In the genomic region with DNA sequence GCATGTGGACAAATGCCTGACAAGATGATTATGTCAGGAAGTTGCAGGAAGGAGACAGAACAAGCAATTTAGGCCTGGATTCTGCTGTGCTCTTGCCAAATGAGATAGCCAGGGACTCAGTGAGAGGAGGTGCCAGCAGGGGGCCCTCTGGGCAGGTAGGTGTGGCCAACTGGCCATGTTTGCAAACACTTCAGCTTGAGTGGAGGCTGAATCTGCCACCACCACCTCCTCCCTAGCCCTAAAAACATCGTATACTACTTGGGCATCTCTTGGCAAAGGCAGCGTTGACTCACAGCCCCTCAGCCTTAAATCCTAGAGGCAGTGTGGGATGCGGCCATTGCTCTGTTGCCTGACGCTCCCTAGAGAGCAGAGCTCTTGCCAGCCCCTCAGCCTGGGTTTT, we compare ENCODE assay signal across 10 cellular contexts.
A peak's percentile ranks its signal among the peaks of the same experiment; 100 is the strongest.
DNase-seq lines count a peak whose midpoint lies in the region; ATAC-seq and TF ChIP-seq lines count a peak whose summit lies in the region.
"Had no signal": no experiment of that assay in that cellular context is flagged by ENCODE, and none has a peak within 500 bp of the region (broad histone marks: within the 10 kb centered on the region; RNA-seq: fewer than 3 reads in every experiment).

No MANE protein-coding gene starts in this region.

- ATAC-seq in DND-41 (ENCODE audit: insufficient read depth, low read depth) (no peak), HG03039 (IDR thresholded peaks at IDR 0.05; ENCODE audit: unreplicated experiment) (no peak)
- no peak for ATAC-seq in activated T-helper 17 cell treated with anti-CD3 and anti-CD28 coated beads, Interleukin-2, amount 50 U/mL, for 72 hours (replicated peaks)

- H3K27me3 Mint-ChIP-seq in activated T-cell treated with anti-CD3 and anti-CD28 coated beads, Interleukin-2, amount 50 U/mL, for 24 hours = no peaks in the 10 kb centered on the region
- H3K27me3 Mint-ChIP-seq in activated T-helper 17 cell treated with anti-CD3 and anti-CD28 coated beads, Interleukin-2, amount 50 U/mL, for 72 hours = no peaks in the 10 kb centered on the region
- H3K27me3 Mint-ChIP-seq: activated naive CD8-positive, alpha-beta T cell had no signal

- TF ChIP-seq CTCF in DND-41 (IDR thresholded peaks at IDR 0.05; ENCODE audit: borderline replicate concordance, extremely low read depth, low read length, poor library complexity, severe bottlenecking) (peak; percentile 29), SK-N-SH (IDR thresholded peaks at IDR 0.05) (peak; percentile 36), kidney epithelial cell (IDR thresholded peaks at IDR 0.05; ENCODE audit: insufficient read depth, low read length, poor library complexity, severe bottlenecking) (peak; percentile 8), prostate gland (IDR thresholded peaks at IDR 0.05) (no peak)

- no peak overlapping the region for H3K27ac Mint-ChIP-seq in activated T-cell treated with anti-CD3 and anti-CD28 coated beads, Interleukin-2, amount 50 U/mL, for 24 hours
- H3K27ac Mint-ChIP-seq in activated T-helper 17 cell treated with anti-CD3 and anti-CD28 coated beads, Interleukin-2, amount 50 U/mL, for 72 hours = no peak overlapping the region
- H3K27ac Mint-ChIP-seq: activated naive CD8-positive, alpha-beta T cell had no signal

- H3K79me2 ChIP-seq in DND-41 (ENCODE audit: insufficient read depth, low read length) = no peaks in the 10 kb centered on the region
- no peaks in the 10 kb centered on the region for H3K79me2 ChIP-seq in Karpas-422 (ENCODE audit: low read length)
- H3K79me2 ChIP-seq in SK-N-SH (ENCODE audit: insufficient read depth) = no peaks in the 10 kb centered on the region

- H2AFZ ChIP-seq in DND-41 (ENCODE audit: low read depth, low read length) (no peak overlapping the region), Karpas-422 (ENCODE audit: low read length) (no peak overlapping the region), SK-N-SH (ENCODE audit: low read depth) (no peak overlapping the region)

- no peak overlapping the region for H3K27ac ChIP-seq in DND-41 (ENCODE audit: low read length)
- no peak overlapping the region for H3K27ac ChIP-seq in Karpas-422 (ENCODE audit: low read length)
- H3K27ac ChIP-seq in SK-N-SH (ENCODE audit: low read depth in 2 of 2, low read length in 1 of 2) = no peak overlapping the region
- no peak overlapping the region for H3K27ac ChIP-seq in prostate gland
- H3K27ac ChIP-seq: neutrophil had no signal

- H3K9me2 ChIP-seq in Karpas-422 (replicated peaks; ENCODE audit: insufficient read depth, low read length) = no peaks in the 10 kb centered on the region
- no peaks in the 10 kb centered on the region for H3K9me2 ChIP-seq in SK-N-SH

- no peak for TF ChIP-seq POLR2A in prostate gland (IDR thresholded peaks at IDR 0.05)

- TF ChIP-seq EP300 in SK-N-SH (IDR thresholded peaks at IDR 0.05; ENCODE audit: borderline replicate concordance in 1 of 2, low read depth in 1 of 2, low read length in 1 of 2) = no peak

- H3K36me3 Mint-ChIP-seq in activated T-cell treated with anti-CD3 and anti-CD28 coated beads, Interleukin-2, amount 50 U/mL, for 24 hours (ENCODE audit: low read depth) = no peaks in the 10 kb centered on the region
- no peaks in the 10 kb centered on the region for H3K36me3 Mint-ChIP-seq in activated T-helper 17 cell treated with anti-CD3 and anti-CD28 coated beads, Interleukin-2, amount 50 U/mL, for 72 hours (ENCODE audit: low read depth)

- H3K9me3 ChIP-seq in DND-41 (ENCODE audit: insufficient read depth, low read length, severe bottlenecking) = no peaks in the 10 kb centered on the region
- H3K9me3 ChIP-seq in Karpas-422 (ENCODE audit: low read length) = no peaks in the 10 kb centered on the region
- H3K9me3 ChIP-seq in SK-N-SH = no peaks in the 10 kb centered on the region
- H3K9me3 ChIP-seq in prostate gland = no peaks in the 10 kb centered on the region
- H3K9me3 ChIP-seq: neutrophil had no signal

- H3K4me2 ChIP-seq in DND-41 (ENCODE audit: insufficient read depth, low read length) = no peak overlapping the region
- H3K4me2 ChIP-seq in Karpas-422 (ENCODE audit: low read depth, low read length, poor library complexity, severe bottlenecking) = no peak overlapping the region
- no peak overlapping the region for H3K4me2 ChIP-seq in SK-N-SH

- DNase-seq in DND-41 (peak; percentile 13), Karpas-422 (peak; percentile 52), SK-N-SH (peak; percentile 46), kidney epithelial cell (ENCODE audit: low read depth) (no peak), prostate gland (ENCODE audit: low spot score) (no peak)
- no peak for DNase-seq in activated T-cell treated with anti-CD3 and anti-CD28 coated beads, Interleukin-2, amount 50 U/mL, for 24 hours

- H3K4me3 ChIP-seq in DND-41 (ENCODE audit: low read depth in 1 of 2, low read length in 2 of 2) = no peak overlapping the region
- H3K4me3 ChIP-seq in Karpas-422 (ENCODE audit: low read length) = no peak overlapping the region
- H3K4me3 ChIP-seq in SK-N-SH (ENCODE audit: low read depth in 2 of 2, low read length in 1 of 2) = no peak overlapping the region
- H3K4me3 ChIP-seq in kidney epithelial cell (ENCODE audit: low read depth, low read length) = no peak overlapping the region
- H3K4me3 ChIP-seq in prostate gland = no peak overlapping the region

- CTCF ChIA-PET in SK-N-SH (lab: Yijun Ruan, JAX) = interaction anchor here (0.6 to 3.4 kb wide), 15 partner anchors 9 to 934 kb away, joined by 3 to 19 read pairs (median 3); no protein-coding TSS in a partner anchor

- H3K4me3 Mint-ChIP-seq in activated T-cell treated with anti-CD3 and anti-CD28 coated beads, Interleukin-2, amount 50 U/mL, for 24 hours = no peak overlapping the region
- H3K4me3 Mint-ChIP-seq in activated T-helper 17 cell treated with anti-CD3 and anti-CD28 coated beads, Interleukin-2, amount 50 U/mL, for 72 hours = no peak overlapping the region
- H3K4me3 Mint-ChIP-seq: activated naive CD8-positive, alpha-beta T cell had no signal

- H3K4me1 ChIP-seq in DND-41 (ENCODE audit: insufficient read depth, low read length) = no peaks in the 10 kb centered on the region
- H3K4me1 ChIP-seq in Karpas-422 (ENCODE audit: low read length) = no peaks in the 10 kb centered on the region
- peaks cover 0 to 7% of the 10 kb centered on the region in 2 experiments; a peak in 1 of 4 replicates for H3K4me1 ChIP-seq in SK-N-SH (ENCODE audit: control insufficient read depth in 1 of 2, insufficient read depth in 2 of 2, low read depth in 1 of 2, low read length in 1 of 2)
- H3K4me1 ChIP-seq in prostate gland (replicated peaks) = no peaks in the 10 kb centered on the region

- no peaks in the 10 kb centered on the region for H3K27me3 ChIP-seq in DND-41 (ENCODE audit: insufficient read depth, low read length, poor library complexity)
- H3K27me3 ChIP-seq in Karpas-422 (ENCODE audit: low read length) = no peaks in the 10 kb centered on the region
- no peaks in the 10 kb centered on the region for H3K27me3 ChIP-seq in SK-N-SH (ENCODE audit: insufficient read depth)
- H3K27me3 ChIP-seq in kidney epithelial cell (ENCODE audit: control insufficient read depth, insufficient read depth, low read length) = no peaks in the 10 kb centered on the region
- no peaks in the 10 kb centered on the region for H3K27me3 ChIP-seq in prostate gland (replicated peaks; ENCODE audit: insufficient read depth)
- H3K27me3 ChIP-seq: neutrophil had no signal

- no peaks in the 10 kb centered on the region for H3K4me1 Mint-ChIP-seq in activated T-cell treated with anti-CD3 and anti-CD28 coated beads, Interleukin-2, amount 50 U/mL, for 24 hours (ENCODE audit: low read depth)
- H3K4me1 Mint-ChIP-seq in activated T-helper 17 cell treated with anti-CD3 and anti-CD28 coated beads, Interleukin-2, amount 50 U/mL, for 72 hours = peaks cover 5% of the 10 kb centered on the region

- H3K36me3 ChIP-seq in DND-41 (ENCODE audit: insufficient read depth, low read length) (no peaks in the 10 kb centered on the region), Karpas-422 (ENCODE audit: insufficient read depth, low read length) (no peaks in the 10 kb centered on the region), SK-N-SH (replicated peaks in 1 of 2; ENCODE audit: control insufficient read depth in 1 of 2, insufficient read depth in 2 of 2, low read length in 1 of 2) (no peaks in the 10 kb centered on the region), kidney epithelial cell (ENCODE audit: control insufficient read depth, insufficient read depth, low read length) (no peaks in the 10 kb centered on the region), prostate gland (no peaks in the 10 kb centered on the region)
- H3K36me3 ChIP-seq: neutrophil had no signal

- TF ChIP-seq RAD21 in SK-N-SH (IDR thresholded peaks at IDR 0.05; ENCODE audit: low read length) = peak; percentile 50

- H3F3A ChIP-seq in SK-N-SH (replicated peaks; ENCODE audit: insufficient read depth) = no peaks in the 10 kb centered on the region

- no peak overlapping the region for H3K9ac ChIP-seq in DND-41 (ENCODE audit: low read depth, low read length)
- no peak overlapping the region for H3K9ac ChIP-seq in Karpas-422 (ENCODE audit: low read length)
- no peak overlapping the region for H3K9ac ChIP-seq in SK-N-SH

- WGBS in SK-N-SH (ENCODE audit: low lambda C conversion rate) = no CpG with 5 or more reads among the region's 4 CpGs
- 88% methylated on average over 3 of the region's 4 CpGs for WGBS in prostate gland

- H4K20me1 ChIP-seq in DND-41 (ENCODE audit: insufficient read depth, low read length) = no peaks in the 10 kb centered on the region
- no peaks in the 10 kb centered on the region for H4K20me1 ChIP-seq in Karpas-422 (ENCODE audit: insufficient read depth, low read depth, low read length)
- no peaks in the 10 kb centered on the region for H4K20me1 ChIP-seq in SK-N-SH (ENCODE audit: insufficient read depth)

- intact Hi-C loops in prostate gland (cut with DNase I) = no loop called here

- POLR2A ChIA-PET in SK-N-SH (lab: Yijun Ruan, JAX) = interaction anchor here (0.9 kb wide), 1 partner anchor 9 kb away, joined by 3 read pairs; no protein-coding TSS in a partner anchor

- H3K9me3 Mint-ChIP-seq in activated T-cell treated with anti-CD3 and anti-CD28 coated beads, Interleukin-2, amount 50 U/mL, for 24 hours = no peaks in the 10 kb centered on the region
- H3K9me3 Mint-ChIP-seq in activated T-helper 17 cell treated with anti-CD3 and anti-CD28 coated beads, Interleukin-2, amount 50 U/mL, for 72 hours = peaks cover 3% of the 10 kb centered on the region

TF ChIP-seq in SK-N-SH, 30 proteins besides CTCF, POLR2A, EP300 and RAD21 (continues in another document):
- TF ChIP-seq SMC3 (IDR thresholded peaks at IDR 0.05; ENCODE audit: low read depth, low read length) (peak; percentile 32; the same call in 1 of the 2 replicates), RCOR1 (IDR thresholded peaks at IDR 0.05; ENCODE audit: low read length) (no peak), SIN3A (IDR thresholded peaks at IDR 0.05; ENCODE audit: borderline replicate concordance, low read depth, low read length) (no peak), TEAD4 (IDR thresholded peaks at IDR 0.05; ENCODE audit: borderline replicate concordance, insufficient read depth) (no peak)

Comparison
In these comparisons a context has a peak if more than half of its experiments do, and no peak if none do; other contexts are left out.
1. DNase-seq: peak in DND-41 (single experiment), Karpas-422 (single experiment) and SK-N-SH (single experiment); none in kidney epithelial cell (single experiment), activated T-cell treated with anti-CD3 and anti-CD28 coated beads, Interleukin-2, amount 50 U/mL, for 24 hours (single experiment) and prostate gland (single experiment).
2. CTCF ChIP-seq: peak in DND-41 (single experiment), SK-N-SH (single experiment) and kidney epithelial cell (single experiment); none in prostate gland (0 of 4).